ENCODE assay signal across 1 cellular context in genomic region chr7:100721505-100721812, GRCh38.
TF ChIP-seq lines count a peak whose summit lies in the region.

No MANE protein-coding gene starts in this region.

TF ChIP-seq in IMR-90, 13 proteins besides CTCF, POLR2A, EP300 and RAD21:
- TF ChIP-seq BHLHE40 (IDR thresholded peaks at IDR 0.05; ENCODE audit: low read depth, low read length) (no peak), CHD1 (IDR thresholded peaks at IDR 0.05; ENCODE audit: low read depth, low read length) (no peak), FOS (IDR thresholded peaks at IDR 0.05; ENCODE audit: low read depth, low read length) (no peak)
